In the genomic region with DNA sequence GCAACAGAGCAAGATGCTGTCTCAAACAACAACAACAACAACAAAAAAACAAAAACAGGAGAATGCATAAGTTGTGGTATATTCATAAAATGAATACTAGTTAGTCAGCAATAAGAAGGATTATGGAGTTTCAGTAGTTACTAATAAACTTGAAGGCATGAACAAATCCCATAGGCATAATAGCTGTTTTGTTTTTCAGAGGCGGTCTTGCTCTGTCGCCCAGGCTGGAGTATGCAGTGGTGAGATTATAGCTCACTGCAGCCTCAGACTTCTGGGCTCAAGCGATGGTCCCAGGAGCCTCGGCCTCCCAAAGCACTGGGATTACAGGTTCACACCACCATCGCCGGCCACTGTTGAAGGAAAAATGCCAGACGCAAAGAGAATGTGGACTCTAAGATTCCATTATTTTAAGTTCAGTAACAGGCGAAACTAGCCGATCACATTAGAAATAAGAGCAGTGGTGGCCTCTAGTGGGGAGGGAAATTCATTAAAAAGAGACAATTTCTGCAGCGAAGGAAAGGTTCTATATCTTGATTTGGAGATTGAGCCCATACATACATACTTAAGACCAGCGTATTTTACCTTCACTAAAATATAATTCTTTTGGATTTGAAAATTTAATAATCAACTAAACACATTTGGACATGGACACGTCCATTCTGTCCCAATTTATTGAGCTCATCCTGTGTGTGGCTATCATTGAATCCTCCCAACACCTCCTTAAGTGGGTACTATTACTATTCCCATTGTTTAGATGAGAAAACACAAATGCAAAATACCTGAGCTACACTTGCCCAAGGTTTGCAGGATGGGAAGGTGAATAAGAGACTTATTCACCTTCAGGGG, we compare ENCODE assay signal across 2 cellular contexts.
TF ChIP-seq lines count a peak whose summit lies in the region.

No MANE protein-coding gene starts in this region.

TF ChIP-seq in GM23338, 12 proteins besides CTCF, POLR2A, EP300 and RAD21 (continues in another document):
- TF ChIP-seq NANOG (IDR thresholded peaks at IDR 0.05; ENCODE audit: borderline replicate concordance), result no peak
- TF ChIP-seq ZNF114 (CRISPR knock-in tag; IDR thresholded peaks at IDR 0.05), result no peak
- TF ChIP-seq EZH2 (IDR thresholded peaks at IDR 0.05; ENCODE audit: low read depth, unreplicated experiment), result no peak
- no peak for TF ChIP-seq ETS1 (IDR thresholded peaks at IDR 0.05)
- no peak for TF ChIP-seq ZNF462 (CRISPR knock-in tag; IDR thresholded peaks at IDR 0.05)
- no peak for TF ChIP-seq ZNF331 (CRISPR knock-in tag; IDR thresholded peaks at IDR 0.05; ENCODE audit: low read depth)
- no peak for TF ChIP-seq REST (IDR thresholded peaks at IDR 0.05; ENCODE audit: unreplicated experiment)

TF ChIP-seq in endothelial cell of umbilical vein, 7 proteins besides CTCF, POLR2A, EP300 and RAD21:
- TF ChIP-seq GATA2 (IDR thresholded peaks at IDR 0.05; ENCODE audit: insufficient read depth, insufficient read length, low read depth, low read length), result no peak
- no peak for TF ChIP-seq FOS (IDR thresholded peaks at IDR 0.05; ENCODE audit: borderline replicate concordance, insufficient read depth, low read length)
- TF ChIP-seq EZH2 (IDR thresholded peaks at IDR 0.05; ENCODE audit: borderline replicate concordance, low read depth, low read length, severe bottlenecking), result no peak
- no peak for TF ChIP-seq MAX (IDR thresholded peaks at IDR 0.05; ENCODE audit: insufficient read depth, insufficient read length)
- TF ChIP-seq POLR2AphosphoS5 (IDR thresholded peaks at IDR 0.05; ENCODE audit: insufficient read depth, low read depth, low read length), result no peak
- no peak for TF ChIP-seq JUN (IDR thresholded peaks at IDR 0.05; ENCODE audit: borderline replicate concordance, insufficient read depth, insufficient read length, low read depth)
- TF ChIP-seq MYC (IDR thresholded peaks at IDR 0.05; ENCODE audit: low read depth, low read length), result no peak
